Comparison of ENCODE assay signal across 2 cellular contexts in genomic region chr1:240806201-240806745, GRCh38.
TF ChIP-seq lines count a peak whose summit lies in the region.

No MANE protein-coding gene starts in this region.

TF ChIP-seq in IMR-90, 13 proteins besides CTCF, POLR2A, EP300 and RAD21 (continued from another document):
- TF ChIP-seq ELK1 (IDR thresholded peaks at IDR 0.05; ENCODE audit: borderline replicate concordance, low read depth, low read length) (no peak), MAFK (IDR thresholded peaks at IDR 0.05; ENCODE audit: low read depth, low read length) (no peak), MXI1 (IDR thresholded peaks at IDR 0.05; ENCODE audit: borderline replicate concordance, low read depth, low read length) (no peak), FOS (IDR thresholded peaks at IDR 0.05; ENCODE audit: low read depth, low read length) (no peak), USF2 (IDR thresholded peaks at IDR 0.05; ENCODE audit: low read depth, low read length) (no peak), RCOR1 (IDR thresholded peaks at IDR 0.05; ENCODE audit: insufficient replicate concordance, low read length) (no peak), NFE2L2 (IDR thresholded peaks at IDR 0.05; ENCODE audit: low read depth, low read length) (no peak), RFX5 (IDR thresholded peaks at IDR 0.05; ENCODE audit: low read depth, low read length) (no peak), CHD1 (IDR thresholded peaks at IDR 0.05; ENCODE audit: low read depth, low read length) (no peak), BHLHE40 (IDR thresholded peaks at IDR 0.05; ENCODE audit: low read depth, low read length) (no peak)

TF ChIP-seq in WTC11, 78 proteins besides CTCF, POLR2A, EP300 and RAD21 (continued from another document):
- TF ChIP-seq ZNF532 (CRISPR knock-in tag; IDR thresholded peaks at IDR 0.05; ENCODE audit: borderline replicate concordance): no peak
- peak; percentile 96 for TF ChIP-seq HMGA2 (CRISPR knock-in tag; IDR thresholded peaks at IDR 0.05)
- no peak for TF ChIP-seq JAZF1 (CRISPR knock-in tag; IDR thresholded peaks at IDR 0.05)
